In the genomic region with DNA sequence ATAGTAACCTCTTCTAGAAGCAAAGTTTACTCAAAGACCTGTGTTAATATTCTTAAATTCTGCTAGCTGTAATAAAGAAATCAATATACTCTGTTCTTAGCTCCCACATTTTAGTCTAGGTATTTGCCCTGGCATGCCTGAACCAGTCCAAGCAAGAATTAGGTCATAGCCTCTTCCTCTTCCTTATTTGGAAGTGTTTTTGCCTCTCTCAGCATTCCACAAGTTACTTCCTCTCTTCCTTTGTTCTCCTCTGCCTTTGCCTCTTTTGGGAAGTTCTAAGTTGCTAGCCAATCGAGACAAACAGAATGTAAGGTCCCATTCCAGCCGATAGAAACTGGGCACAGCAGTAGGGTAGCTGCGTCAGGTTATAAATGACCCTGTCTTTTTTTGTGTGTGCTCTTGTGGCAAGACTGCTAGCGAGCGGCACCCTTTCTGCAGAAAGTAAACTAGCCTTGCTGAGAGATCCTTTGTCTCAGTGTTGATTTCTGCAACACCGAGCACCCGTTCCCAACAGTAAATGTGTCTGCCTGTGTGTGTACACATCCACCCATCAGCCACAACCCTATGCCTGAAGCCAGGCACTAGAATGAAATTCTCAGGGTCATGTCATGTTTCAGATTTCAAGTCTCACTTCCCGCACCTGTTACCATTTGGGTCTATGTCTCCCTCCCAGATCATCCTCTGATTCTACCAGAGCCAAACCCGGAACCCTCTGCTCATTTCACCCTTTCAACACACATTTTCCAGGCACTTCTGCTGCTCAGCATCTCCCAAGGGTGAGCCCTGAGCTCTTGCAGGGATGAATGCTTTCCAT, we compare ENCODE assay signal across 22 cellular contexts. TPM values are rescaled to one million over a fixed set of nuclear protein-coding genes. Genes with fewer than 3 reads are reported as not detected.
A peak's percentile ranks its signal among the peaks of the same experiment; 100 is the strongest.
DNase-seq lines count a peak whose midpoint lies in the region; FAIRE-seq and TF ChIP-seq lines count a peak whose summit lies in the region.
"Had no signal": no experiment of that assay in that cellular context is flagged by ENCODE, and none has a peak within 500 bp of the region (broad histone marks: within the 10 kb centered on the region; RNA-seq: fewer than 3 reads in every experiment).

No MANE protein-coding gene starts in this region.

- H3K36me3 ChIP-seq in HEK293 (ENCODE audit: control insufficient read depth in 2 of 2, insufficient read depth in 1 of 2, low read length in 2 of 2) (no peaks in the 10 kb centered on the region), astrocyte (ENCODE audit: insufficient read depth, low read length) (no peaks in the 10 kb centered on the region), esophagus muscularis mucosa (no peaks in the 10 kb centered on the region)

- H3K9me3 ChIP-seq in HEK293 (ENCODE audit: control insufficient read depth, insufficient read depth, low read depth, low read length) (no peaks in the 10 kb centered on the region; the same call in 1 of the 2 replicates), astrocyte (ENCODE audit: insufficient read depth, low read depth, low read length) (peaks cover 15% of the 10 kb centered on the region), esophagus muscularis mucosa (peaks cover 0 to 22% (median 17%) of the 10 kb centered on the region in 4 donors)

- in situ Hi-C loops in G401 (cut with HindIII; ENCODE audit: low sequenced_read_pairs) = loop anchor here (25.0 kb wide), 1 partner anchor 295 kb away; no protein-coding TSS in a partner anchor

- H2AFZ ChIP-seq in astrocyte (ENCODE audit: low read depth, low read length) = no peak overlapping the region

- CTCF ChIA-PET in HEK293 (lab: Yijun Ruan, JAX) = interaction anchor here (0.7 kb wide), 1 partner anchor 116 kb away, joined by 3 read pairs; no protein-coding TSS in a partner anchor

- peak; percentile 6 for DNase-seq in NCI-H2171 treated with DMSO at 0.1 percent for 48 hours (lab: John Stamatoyannopoulos, UW)
- no peak for DNase-seq in NCI-H2171 (lab: John Stamatoyannopoulos, UW)
- no peak for DNase-seq in astrocyte (ENCODE audit: low read depth)
- peak; percentile 10 for DNase-seq in epithelial cell of esophagus (ENCODE audit: low read depth)
- no peak for DNase-seq in middle frontal gyrus (ENCODE audit: extremely low spot score, low spot score)
- no peak for DNase-seq in G401 (ENCODE audit: low spot score)
- DNase-seq in esophagus muscularis mucosa (ENCODE audit: extremely low spot score) = no peak
- DNase-seq: COR-L47; DMS153; EL; HCEC 1CT; KG1; NCI-H1092; NCI-H345; NCI-H69; NK-92 treated with Interleukin-12 subunit alpha and Interleukin-12 subunit beta, amount 100 ng/mL, for 24 hours had no signal

- FAIRE-seq in astrocyte (lab: Jason Lieb, UNC) = no peak

- WGBS in esophagus muscularis mucosa = 89% methylated on average over 9 of the region's 9 CpGs

- POLR2A ChIA-PET in HEK293 (lab: Yijun Ruan, JAX) = no interaction called here

- TF ChIP-seq CTCF in HEK293 (tag by site-specific recombination; IDR thresholded peaks at IDR 0.05) = no peak
- TF ChIP-seq CTCF in astrocyte (IDR thresholded peaks at IDR 0.05; ENCODE audit: insufficient read depth, low read depth, low read length) = no peak
- TF ChIP-seq CTCF in epithelial cell of esophagus (IDR thresholded peaks at IDR 0.05; ENCODE audit: insufficient read depth, low read depth, low read length, missing control alignments) = no peak
- no peak for TF ChIP-seq CTCF in esophagus muscularis mucosa (IDR thresholded peaks at IDR 0.05)

- peak overlapping the region; percentile 31 for H3K4me3 Mint-ChIP-seq in astrocyte (ENCODE audit: unreplicated experiment)

- intact Hi-C loops in esophagus muscularis mucosa (cut with DNase I) = no loop called here

- H3K36me3 Mint-ChIP-seq in astrocyte (ENCODE audit: low read depth, unreplicated experiment) = peaks cover 10% of the 10 kb centered on the region

- no peak for TF ChIP-seq EP300 in esophagus muscularis mucosa (IDR thresholded peaks at IDR 0.05)

- peaks cover under 1% of the 10 kb centered on the region for H3K27me3 ChIP-seq in astrocyte (ENCODE audit: insufficient read depth, low read length)
- H3K27me3 ChIP-seq in esophagus muscularis mucosa = peaks cover 0 to 31% (median 0%) of the 10 kb centered on the region in 4 donors
- H3K27me3 ChIP-seq: BLaER1 had no signal

- H3K27ac Mint-ChIP-seq in astrocyte (ENCODE audit: unreplicated experiment) = peak overlapping the region; percentile 90

- no peak overlapping the region for H3K9ac ChIP-seq in astrocyte (ENCODE audit: low read length)
- H3K9ac ChIP-seq: BLaER1 had no signal

- H3K4me1 Mint-ChIP-seq in astrocyte (ENCODE audit: low read depth, unreplicated experiment) = no peaks in the 10 kb centered on the region

- H3K4me3 ChIP-seq in HEK293 (ENCODE audit: low read depth, low read length) (no peak overlapping the region), astrocyte (ENCODE audit: insufficient read depth, low read depth, low read length) (no peak overlapping the region), epithelial cell of esophagus (ENCODE audit: low read length) (no peak overlapping the region), esophagus muscularis mucosa (no peak overlapping the region)
- H3K4me3 ChIP-seq: BLaER1 had no signal

- H3K79me2 ChIP-seq in astrocyte (ENCODE audit: insufficient read depth, low read length) = no peaks in the 10 kb centered on the region

- H3K4me1 ChIP-seq in HEK293 (ENCODE audit: control insufficient read depth, insufficient read depth, low read length) (no peaks in the 10 kb centered on the region), astrocyte (ENCODE audit: insufficient read depth, low read length) (no peaks in the 10 kb centered on the region), esophagus muscularis mucosa (peaks cover 0 to 7% (median 0%) of the 10 kb centered on the region in 4 donors)

- TF ChIP-seq POLR2A in esophagus muscularis mucosa (IDR thresholded peaks at IDR 0.05; ENCODE audit: low read depth) = no peak

- H4K20me1 ChIP-seq in astrocyte (ENCODE audit: insufficient read depth, low read length) = no peaks in the 10 kb centered on the region
- H4K20me1 ChIP-seq: BLaER1 had no signal

- H3K9me3 Mint-ChIP-seq in astrocyte (ENCODE audit: unreplicated experiment) = peaks cover 34% of the 10 kb centered on the region

- H3K27ac ChIP-seq in HEK293 (ENCODE audit: extremely low read depth, low read depth, low read length) (no peak overlapping the region), astrocyte (ENCODE audit: low read depth, low read length) (no peak overlapping the region), esophagus muscularis mucosa (replicated peaks in 1 of 4) (no peak overlapping the region)
- H3K27ac ChIP-seq: 22Rv1, BLaER1, RWPE1 had no signal

- H3K4me2 ChIP-seq in astrocyte (ENCODE audit: low read length) = no peak overlapping the region
- H3K4me2 ChIP-seq: BLaER1 had no signal

- H3K27me3 Mint-ChIP-seq in astrocyte (ENCODE audit: low read depth, unreplicated experiment) = peaks cover 22% of the 10 kb centered on the region

TF ChIP-seq in HEK293, 187 proteins besides CTCF, POLR2A, EP300 and RAD21 (continues in another document):
- no peak for TF ChIP-seq ZNF670 (tag by site-specific recombination; IDR thresholded peaks at IDR 0.05; ENCODE audit: low read depth)
- TF ChIP-seq, protein P1, sequence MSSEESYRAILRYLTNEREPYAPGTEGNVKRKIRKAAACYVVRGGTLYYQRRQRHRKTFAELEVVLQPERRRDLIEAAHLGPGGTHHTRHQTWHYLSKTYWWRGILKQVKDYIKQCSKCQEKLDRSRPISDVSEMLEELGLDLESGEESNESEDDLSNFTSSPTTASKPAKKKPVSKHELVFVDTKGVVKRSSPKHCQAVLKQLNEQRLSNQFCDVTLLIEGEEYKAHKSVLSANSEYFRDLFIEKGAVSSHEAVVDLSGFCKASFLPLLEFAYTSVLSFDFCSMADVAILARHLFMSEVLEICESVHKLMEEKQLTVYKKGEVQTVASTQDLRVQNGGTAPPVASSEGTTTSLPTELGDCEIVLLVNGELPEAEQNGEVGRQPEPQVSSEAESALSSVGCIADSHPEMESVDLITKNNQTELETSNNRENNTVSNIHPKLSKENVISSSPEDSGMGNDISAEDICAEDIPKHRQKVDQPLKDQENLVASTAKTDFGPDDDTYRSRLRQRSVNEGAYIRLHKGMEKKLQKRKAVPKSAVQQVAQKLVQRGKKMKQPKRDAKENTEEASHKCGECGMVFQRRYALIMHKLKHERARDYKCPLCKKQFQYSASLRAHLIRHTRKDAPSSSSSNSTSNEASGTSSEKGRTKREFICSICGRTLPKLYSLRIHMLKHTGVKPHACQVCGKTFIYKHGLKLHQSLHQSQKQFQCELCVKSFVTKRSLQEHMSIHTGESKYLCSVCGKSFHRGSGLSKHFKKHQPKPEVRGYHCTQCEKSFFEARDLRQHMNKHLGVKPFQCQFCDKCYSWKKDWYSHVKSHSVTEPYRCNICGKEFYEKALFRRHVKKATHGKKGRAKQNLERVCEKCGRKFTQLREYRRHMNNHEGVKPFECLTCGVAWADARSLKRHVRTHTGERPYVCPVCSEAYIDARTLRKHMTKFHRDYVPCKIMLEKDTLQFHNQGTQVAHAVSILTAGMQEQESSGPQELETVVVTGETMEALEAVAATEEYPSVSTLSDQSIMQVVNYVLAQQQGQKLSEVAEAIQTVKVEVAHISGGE (tag by site-specific recombination; conservative IDR thresholded peaks at IDR 0.05; ENCODE audit: low read depth) = no peak
- no peak for TF ChIP-seq ZNF433 (tag by site-specific recombination; IDR thresholded peaks at IDR 0.05; ENCODE audit: low read depth)
- TF ChIP-seq KLF9 (tag by site-specific recombination; IDR thresholded peaks at IDR 0.05; ENCODE audit: low read depth) = no peak
- peak; percentile 99 for TF ChIP-seq SETDB1 (IDR thresholded peaks at IDR 0.05; ENCODE audit: insufficient read length, low read length)
- TF ChIP-seq, protein P2, sequence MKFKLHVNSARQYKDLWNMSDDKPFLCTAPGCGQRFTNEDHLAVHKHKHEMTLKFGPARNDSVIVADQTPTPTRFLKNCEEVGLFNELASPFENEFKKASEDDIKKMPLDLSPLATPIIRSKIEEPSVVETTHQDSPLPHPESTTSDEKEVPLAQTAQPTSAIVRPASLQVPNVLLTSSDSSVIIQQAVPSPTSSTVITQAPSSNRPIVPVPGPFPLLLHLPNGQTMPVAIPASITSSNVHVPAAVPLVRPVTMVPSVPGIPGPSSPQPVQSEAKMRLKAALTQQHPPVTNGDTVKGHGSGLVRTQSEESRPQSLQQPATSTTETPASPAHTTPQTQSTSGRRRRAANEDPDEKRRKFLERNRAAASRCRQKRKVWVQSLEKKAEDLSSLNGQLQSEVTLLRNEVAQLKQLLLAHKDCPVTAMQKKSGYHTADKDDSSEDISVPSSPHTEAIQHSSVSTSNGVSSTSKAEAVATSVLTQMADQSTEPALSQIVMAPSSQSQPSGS (tag by site-specific recombination; IDR thresholded peaks at IDR 0.05; ENCODE audit: low read depth) = no peak

RNA-seq across cellular contexts. Expression of a gene that starts 37.5 kb away (rescaled TPM):
- total RNA-seq in astrocyte = 5.2 and 5.6 TPM in 2 replicates
- total RNA-seq in G401 (2014; rRNA removed; shearing (Covaris generic)) = 0.55 and 2.3 TPM in 2 replicates
- 1 to 10 TPM; 3.3 to 6.6 (median 5.3) TPM for total RNA-seq in esophagus muscularis mucosa
- total RNA-seq: MCF 10A had no signal

RNA-seq across cellular contexts. Expression of a gene that starts 47.2 kb away (rescaled TPM):
- not detected in 2 replicates for total RNA-seq in astrocyte
- total RNA-seq in G401 (2014; rRNA removed; shearing (Covaris generic)) = not detected in 2 replicates
- not detected for total RNA-seq in esophagus muscularis mucosa
- total RNA-seq: HT-29, MCF 10A had no signal

RNA-seq across cellular contexts. Expression of a gene that starts 58.5 kb away (rescaled TPM):
- not detected in 2 replicates for total RNA-seq in astrocyte
- not detected in 2 replicates for total RNA-seq in G401 (2014; rRNA removed; shearing (Covaris generic))
- not detected for total RNA-seq in esophagus muscularis mucosa
- total RNA-seq: HT-29, MCF 10A had no signal

Comparison
In these comparisons a context has a peak if more than half of its experiments do, and no peak if none do; other contexts are left out.
1. DNase-seq: peak in NCI-H2171 treated with DMSO at 0.1 percent for 48 hours (single experiment) and epithelial cell of esophagus (single experiment); none in NCI-H2171 (single experiment), astrocyte (single experiment), middle frontal gyrus (single experiment), G401 (single experiment) and esophagus muscularis mucosa (single experiment).